In genomic region chr1:162107911-162108310, GRCh38 we compare ENCODE assay signal across 27 cellular contexts. TPM values are rescaled to one million over a fixed set of nuclear protein-coding genes. Genes with fewer than 3 reads are reported as not detected.
"Had no signal": no experiment of that assay in that cellular context is flagged by ENCODE, and none has a peak within 500 bp of the region (broad histone marks: within the 10 kb centered on the region; RNA-seq: fewer than 3 reads in every experiment).

No MANE protein-coding gene starts in this region.

- DNase-seq: activated CD4-positive, alpha-beta memory T cell treated with anti-CD3 and anti-CD28 coated beads for 36 hours; activated CD4-positive, alpha-beta T cell treated with anti-CD3 and anti-CD28 coated beads, Interleukin-2, amount 10 ng/mL, durations not matched to agents 7 days and 5 days; activated CD4-positive, CD25-positive, alpha-beta regulatory T cell; activated gamma-delta T cell; activated naive CD4-positive, alpha-beta T cell treated with anti-CD3 and anti-CD28 coated beads for 36 hours; activated naive CD8-positive, alpha-beta T cell treated with anti-CD3 and anti-CD28 coated beads for 36 hours; activated T-cell treated with anti-CD3 and anti-CD28 coated beads for 4 hours; activated T-cell treated with anti-CD3 and anti-CD28 coated beads, Interleukin-2, amount 50 U/mL, for 48 hours; Karpas-422; NCI-H1105 treated with DMSO at 0.1 percent for 48 hours; NCI-H1436 treated with DMSO at 0.1 percent for 48 hours; NCI-H187; NCI-H2081; NCI-H2227 treated with DMSO at 0.1 percent for 48 hours; NCI-H446 treated with DMSO at 0.1 percent for 48 hours; NCI-H526; NCI-H82; SIG-M5; T-cell; T-helper 2 cell; T1000 had no signal

- H3K27ac ChIP-seq: SK-N-MC, VCaP had no signal

- ATAC-seq: activated T-helper 17 cell treated with anti-CD3 and anti-CD28 coated beads, Interleukin-2, amount 50 U/mL, for 72 hours; K562; T-cell had no signal

- H3K4me3 ChIP-seq: K562, SK-N-MC had no signal

RNA-seq across cellular contexts. Expression of gene NOS1AP, which starts 38.4 kb away (rescaled TPM):
- total RNA-seq: OCI-LY7, RPMI7951 had no signal
